Comparison of ENCODE assay signal across 8 cellular contexts in genomic region chr12:92034858-92035401, GRCh38.
A peak's percentile ranks its signal among the peaks of the same experiment; 100 is the strongest.
DNase-seq lines count a peak whose midpoint lies in the region; ATAC-seq and TF ChIP-seq lines count a peak whose summit lies in the region.

No MANE protein-coding gene starts in this region.

- intact Hi-C loops in posterior cingulate gyrus (cut with DNase I), result loop anchor here (5.0 kb wide), 1 partner anchor 107 kb away; no protein-coding TSS in a partner anchor

- TF ChIP-seq CTCF in foreskin keratinocyte (conservative IDR thresholded peaks at IDR 0.05), result peak; percentile 41

- DNase-seq in CD1c-positive myeloid dendritic cell (ENCODE audit: extremely low spot score) (peak; percentile 40), GM19238 (ENCODE audit: insufficient read length, low spot score) (peak; percentile 27), NCI-H748 (lab: John Stamatoyannopoulos, UW; ENCODE audit: unreplicated experiment) (peak; percentile 96), foreskin keratinocyte (peak; percentile 89 to 96), posterior cingulate gyrus (peak; percentile 16 to 88 (median 44)), Kasumi-1 (lab: John Stamatoyannopoulos, UW) (no peak)
- DNase-seq in activated T-helper 9 cell treated with anti-CD3 and anti-CD28 coated beads, Interleukin-2, amount 50 U/mL, for 16 hours (ENCODE audit: low read depth), result peak; percentile 20

- peak overlapping the region; percentile 96 for H3K27ac ChIP-seq in foreskin keratinocyte

- ATAC-seq in HG03280 (IDR thresholded peaks at IDR 0.05; ENCODE audit: unreplicated experiment), result peak; percentile 75
- ATAC-seq in foreskin keratinocyte, result peak; percentile 93

- H3K27me3 ChIP-seq in foreskin keratinocyte, result no peaks in the 10 kb centered on the region

- H3K4me1 ChIP-seq in foreskin keratinocyte, result peaks cover 29% of the 10 kb centered on the region

Comparison
In these comparisons a context has a peak if more than half of its experiments do, and no peak if none do; other contexts are left out.
1. DNase-seq: peak in CD1c-positive myeloid dendritic cell (single experiment), GM19238 (single experiment), NCI-H748 (single experiment), activated T-helper 9 cell treated with anti-CD3 and anti-CD28 coated beads, Interleukin-2, amount 50 U/mL, for 16 hours (single experiment), foreskin keratinocyte (2 of 2) and posterior cingulate gyrus (10 of 10); none in Kasumi-1 (0 of 2).